8 cellular contexts compared by ENCODE assay signal in the genomic region with DNA sequence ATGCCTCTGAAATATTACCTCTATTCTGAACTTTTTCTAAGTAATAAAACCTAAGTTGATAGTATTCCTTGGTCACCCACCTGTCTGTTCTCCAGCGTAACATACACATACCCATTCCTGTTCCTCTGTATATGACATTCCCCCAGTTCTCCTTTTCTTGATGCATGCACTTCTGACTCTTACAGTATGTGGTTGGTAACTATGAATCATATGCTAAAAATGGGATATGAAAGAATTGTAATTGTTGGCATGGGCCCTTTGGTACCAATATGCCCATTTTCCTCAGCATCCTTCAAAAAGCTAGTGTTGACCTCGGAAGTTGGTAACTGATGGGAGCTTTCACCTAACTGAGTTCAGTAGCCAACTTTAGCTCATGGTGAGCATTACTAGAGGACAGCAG.
DNase-seq lines count a peak whose midpoint lies in the region; ATAC-seq and TF ChIP-seq lines count a peak whose summit lies in the region.

No MANE protein-coding gene starts in this region.

- H3K4me3 ChIP-seq in ACC112 (ENCODE audit: low read depth, low read length), result 0 out of 2 replicates have a peak overlapping the region, but pooled peaks have one; percentile 6
- H3K4me3 ChIP-seq in ascending aorta, result peak overlapping the region; percentile 58 to 74
- H3K4me3 ChIP-seq in mucosa of stomach (ENCODE audit: low read length), result no peak overlapping the region

- peak overlapping the region; percentile 10 for H3K9ac ChIP-seq in mucosa of stomach (ENCODE audit: low read length)

- TF ChIP-seq CTCF in ascending aorta (IDR thresholded peaks at IDR 0.05), result no peak

- peaks cover 43% of the 10 kb centered on the region for H3K4me1 ChIP-seq in ACC112 (ENCODE audit: control insufficient read depth, insufficient read depth, low read length, unreplicated experiment)
- peaks cover 3 to 25% of the 10 kb centered on the region in 2 donors for H3K4me1 ChIP-seq in ascending aorta
- peaks cover 25% of the 10 kb centered on the region for H3K4me1 ChIP-seq in mucosa of stomach (ENCODE audit: control insufficient read depth, insufficient read depth, low read length)

- DNase-seq in KBM-7 (peak; percentile 46), ascending aorta (ENCODE audit: low spot score in 2 of 2) (no peak), GM19240 (ENCODE audit: insufficient read length, low spot score) (no peak), NCI-H2081 (lab: John Stamatoyannopoulos, UW) (no peak)

- H3K36me3 ChIP-seq in ACC112 (ENCODE audit: insufficient read depth, low read length), result peaks cover 6% of the 10 kb centered on the region; the same call in 1 of the 2 replicates
- H3K36me3 ChIP-seq in ascending aorta, result no peaks in the 10 kb centered on the region
- no peaks in the 10 kb centered on the region for H3K36me3 ChIP-seq in mucosa of stomach (ENCODE audit: control insufficient read depth, insufficient read depth, low read length)

- ATAC-seq in HG03025 (IDR thresholded peaks at IDR 0.05; ENCODE audit: low FRiP score, unreplicated experiment) (no peak), HG03196 (IDR thresholded peaks at IDR 0.05; ENCODE audit: unreplicated experiment) (no peak)

- intact Hi-C loops in ascending aorta (cut with DNase I), result loop anchor here (5.0 kb wide), 1 partner anchor 84 kb away; no protein-coding TSS in a partner anchor

- H3K27me3 ChIP-seq in ACC112 (ENCODE audit: insufficient read depth, low read length) (no peaks in the 10 kb centered on the region), ascending aorta (no peaks in the 10 kb centered on the region), mucosa of stomach (ENCODE audit: control insufficient read depth, insufficient read depth, low read length) (no peaks in the 10 kb centered on the region)

- H3K79me2 ChIP-seq in ACC112 (ENCODE audit: control insufficient read depth, insufficient read depth, low read length, unreplicated experiment), result peaks cover 57% of the 10 kb centered on the region

- H3K27ac ChIP-seq in ACC112 (ENCODE audit: low read depth, low read length) (no peak overlapping the region), ascending aorta (peak overlapping the region; percentile 85 to 86)

- in situ Hi-C loops in KBM-7 (cut with MboI; ENCODE audit: low pct_unique_long_range_greater_than_20kb, low sequenced_read_pairs), result no loop called here

- no peak overlapping the region for H2AFZ ChIP-seq in ACC112 (ENCODE audit: low read length, unreplicated experiment)

- H3K9me3 ChIP-seq in ascending aorta (no peaks in the 10 kb centered on the region), mucosa of stomach (ENCODE audit: control insufficient read depth, low read length) (no peaks in the 10 kb centered on the region)
